10 cellular contexts compared by ENCODE assay signal in genomic region chr1:23470282-23471070, GRCh38. TPM values are rescaled to one million over a fixed set of nuclear protein-coding genes. Genes with fewer than 3 reads are reported as not detected.
A peak's percentile ranks its signal among the peaks of the same experiment; 100 is the strongest.
DNase-seq lines count a peak whose midpoint lies in the region; ATAC-seq and TF ChIP-seq lines count a peak whose summit lies in the region.
"Had no signal": no experiment of that assay in that cellular context is flagged by ENCODE, and none has a peak within 500 bp of the region (broad histone marks: within the 10 kb centered on the region; RNA-seq: fewer than 3 reads in every experiment).

No MANE protein-coding gene starts in this region.

- H3K9me3 ChIP-seq in ascending aorta (no peaks in the 10 kb centered on the region), neuronal stem cell (replicated peaks in 1 of 2; ENCODE audit: control insufficient read depth in 2 of 2, insufficient read depth in 1 of 2, low read depth in 1 of 2, low read length in 2 of 2) (no peaks in the 10 kb centered on the region), aorta (ENCODE audit: control insufficient read depth, low read length) (no peaks in the 10 kb centered on the region)

- H2AFZ ChIP-seq in neuronal stem cell (ENCODE audit: low read length), result no peak overlapping the region

- no peak overlapping the region for H3K9ac ChIP-seq in neuronal stem cell (ENCODE audit: low read depth, low read length, poor library complexity)

- no peaks in the 10 kb centered on the region for H3K79me1 ChIP-seq in neuronal stem cell (ENCODE audit: low read depth, low read length)

- no peaks in the 10 kb centered on the region for H3K27me3 ChIP-seq in ascending aorta
- H3K27me3 ChIP-seq in neuronal stem cell (ENCODE audit: control insufficient read depth in 3 of 3, insufficient read depth in 3 of 3, low read depth in 1 of 3, low read length in 3 of 3), result no peaks in the 10 kb centered on the region
- H3K27me3 ChIP-seq in aorta (ENCODE audit: control insufficient read depth in 1 of 2, insufficient read depth in 2 of 2, low read length in 1 of 2), result no peaks in the 10 kb centered on the region

- no peak overlapping the region for H3K4me2 ChIP-seq in neuronal stem cell (ENCODE audit: insufficient read depth, low read length, poor library complexity, severe bottlenecking)

- CTCF ChIA-PET in GM10248 (lab: Yijun Ruan, JAX) (interaction anchor here (0.9 kb wide), 1 partner anchor 14 kb away, joined by 3 read pairs; the partner anchor contains the start of gene ASAP3), HEK293T (lab: Yijun Ruan, JAX) (no interaction called here)

- POLR2A ChIA-PET in GM10248 (lab: Yijun Ruan, JAX) (no interaction called here), HEK293T (lab: Yijun Ruan, JAX) (no interaction called here)

- H2BK120ac ChIP-seq in neuronal stem cell (ENCODE audit: low read depth, low read length), result no peak overlapping the region

- no peak overlapping the region for H4K8ac ChIP-seq in neuronal stem cell (ENCODE audit: low read depth, low read length)

- peak in 1 of 2 donors; percentile 75 for DNase-seq in ascending aorta (ENCODE audit: low spot score in 2 of 2)
- peak; percentile 83 for DNase-seq in fibroblast of villous mesenchyme (ENCODE audit: low read depth)
- no peak for DNase-seq in neuronal stem cell (ENCODE audit: low spot score)
- DNase-seq in aorta, result peak; percentile 81 to 87
- DNase-seq in GM10248 (ENCODE audit: extremely low spot score), result no peak
- no peak for DNase-seq in HEK293T (ENCODE audit: extremely low spot score)
- DNase-seq: activated CD8-positive, alpha-beta T cell treated with anti-CD3 and anti-CD28 coated beads, Interleukin-2, amount 10 ng/mL, durations not matched to agents 7 days and 5 days; DMS153; NCI-H1105 treated with DMSO at 0.1 percent for 48 hours had no signal

- no peak overlapping the region for H2BK12ac ChIP-seq in neuronal stem cell (ENCODE audit: low read length)

- no peak overlapping the region for H4K91ac ChIP-seq in neuronal stem cell (ENCODE audit: low read depth, low read length, poor library complexity)

- H3K4me3 ChIP-seq in ascending aorta, result no peak overlapping the region
- H3K4me3 ChIP-seq in fibroblast of villous mesenchyme (ENCODE audit: low read depth, low read length), result no peak overlapping the region
- no peak overlapping the region for H3K4me3 ChIP-seq in neuronal stem cell (ENCODE audit: low read length in 2 of 2)
- H3K4me3 ChIP-seq in aorta (ENCODE audit: low read length in 2 of 2), result no peak overlapping the region

- intact Hi-C loops in ascending aorta (cut with DNase I), result no loop called here
- intact Hi-C loops in aorta (cut with DNase I), result no loop called here

- peak overlapping the region; percentile 20 to 63 for H3K27ac ChIP-seq in ascending aorta
- H3K27ac ChIP-seq in neuronal stem cell (replicated peaks; ENCODE audit: low read length), result no peak overlapping the region
- no peak overlapping the region for H3K27ac ChIP-seq in aorta (ENCODE audit: low read depth in 1 of 2, low read length in 2 of 2)

- H3K14ac ChIP-seq in neuronal stem cell (ENCODE audit: low read length), result no peak overlapping the region

- H3K4ac ChIP-seq in neuronal stem cell (ENCODE audit: low read length), result no peak overlapping the region

- H3K23ac ChIP-seq in neuronal stem cell (ENCODE audit: low read depth, low read length, poor library complexity), result no peak overlapping the region

- no peak overlapping the region for H2AK5ac ChIP-seq in neuronal stem cell (ENCODE audit: low read depth, low read length)

- no peak overlapping the region for H2BK15ac ChIP-seq in neuronal stem cell (ENCODE audit: low read length)

- ATAC-seq in aorta (ENCODE audit: low FRiP score) (peak; percentile 68), HG03108 (IDR thresholded peaks at IDR 0.05; ENCODE audit: unreplicated experiment) (no peak)
- ATAC-seq: activated CD8-positive, alpha-beta T cell treated with anti-CD3 and anti-CD28 coated beads, Interleukin-2, amount 10 ng/mL, durations not matched to agents 7 days and 5 days had no signal

- TF ChIP-seq CTCF in ascending aorta (IDR thresholded peaks at IDR 0.05), result no peak
- no peak for TF ChIP-seq CTCF in fibroblast of villous mesenchyme (IDR thresholded peaks at IDR 0.05; ENCODE audit: insufficient read depth, low read depth, low read length)
- no peak for TF ChIP-seq CTCF in GM10248 (IDR thresholded peaks at IDR 0.05; ENCODE audit: control extremely low read depth, extremely low read depth, low read depth, missing control alignments)

- H2BK5ac ChIP-seq in neuronal stem cell (ENCODE audit: low read length), result no peak overlapping the region

- no CpG with 5 or more reads among the region's 12 CpGs for WGBS in neuronal stem cell (ENCODE audit: extremely low coverage in 2 of 2, insufficient read length in 2 of 2, insufficient replicate concordance in 1 of 2), 2 donors
- 28 to 36% methylated on average over 12 of the region's 12 CpGs for WGBS in aorta, 2 donors

- H3K36me3 ChIP-seq in ascending aorta (no peaks in the 10 kb centered on the region), neuronal stem cell (replicated peaks in 1 of 2; ENCODE audit: control insufficient read depth in 2 of 2, insufficient read depth in 2 of 2, low read length in 2 of 2) (peaks cover 0 to 30% of the 10 kb centered on the region in 2 donors), aorta (ENCODE audit: control insufficient read depth in 1 of 2, insufficient read depth in 2 of 2, low read length in 1 of 2) (no peaks in the 10 kb centered on the region)

- H3K4me1 ChIP-seq in ascending aorta, result peaks cover 4 to 19% of the 10 kb centered on the region in 2 donors
- H3K4me1 ChIP-seq in neuronal stem cell (ENCODE audit: control insufficient read depth in 2 of 2, insufficient read depth in 1 of 2, low read depth in 1 of 2, low read length in 2 of 2), result peaks cover 0 to 5% of the 10 kb centered on the region in 2 donors
- H3K4me1 ChIP-seq in aorta (ENCODE audit: control insufficient read depth in 1 of 2, insufficient read depth in 2 of 2, low read length in 2 of 2), result no peaks in the 10 kb centered on the region

- H3K18ac ChIP-seq in neuronal stem cell (ENCODE audit: low read length), result peak overlapping the region; percentile 41

TF ChIP-seq in HEK293T, 16 proteins besides CTCF, POLR2A, EP300 and RAD21:
- no peak for TF ChIP-seq SP1 (IDR thresholded peaks at IDR 0.05)
- no peak for TF ChIP-seq BHLHE40 (IDR thresholded peaks at IDR 0.05; ENCODE audit: borderline replicate concordance)
- TF ChIP-seq HDGF (IDR thresholded peaks at IDR 0.05; ENCODE audit: borderline replicate concordance), result no peak
- no peak for TF ChIP-seq FOXK2 (IDR thresholded peaks at IDR 0.05)
- no peak for TF ChIP-seq ARNT (IDR thresholded peaks at IDR 0.05)
- no peak for TF ChIP-seq FOXM1 (IDR thresholded peaks at IDR 0.05; ENCODE audit: borderline replicate concordance)
- no peak for TF ChIP-seq ZNF384 (IDR thresholded peaks at IDR 0.05)

RNA-seq across cellular contexts. Expression of gene ASAP3, which starts 13.5 kb away (rescaled TPM):
- total RNA-seq in ascending aorta (125 TPM), fibroblast of villous mesenchyme (33.5 and 35.0 TPM in 2 replicates), aorta (10 to 100 TPM; 26.1 to 93.9 TPM)
- 8.9 TPM for polyA plus RNA-seq in neuronal stem cell (2013, experiment 1 of 2)
- 8.0 TPM for polyA plus RNA-seq in neuronal stem cell (2013, experiment 2 of 2)
- polyA plus RNA-seq in aorta, result 10 to 100 TPM in 1 of 2 donors, 1 to 10 TPM in 1; 7.0 to 16.1 TPM

RNA-seq across cellular contexts. Expression of gene TCEA3, which starts 45.9 kb away (rescaled TPM):
- total RNA-seq in ascending aorta (11.3 TPM), fibroblast of villous mesenchyme (8.6 and 11.3 TPM in 2 replicates), aorta (10 to 100 TPM; 25.7 to 51.3 TPM)
- 2.2 TPM for polyA plus RNA-seq in neuronal stem cell (2013, experiment 1 of 2)
- polyA plus RNA-seq in neuronal stem cell (2013, experiment 2 of 2), result 2.3 TPM
- 10 to 100 TPM; 31.2 to 37.3 TPM for polyA plus RNA-seq in aorta

Comparison
In these comparisons a context has a peak if more than half of its experiments do, and no peak if none do; other contexts are left out.
1. DNase-seq: peak in fibroblast of villous mesenchyme (single experiment) and aorta (2 of 2); none in neuronal stem cell (single experiment), GM10248 (single experiment) and HEK293T (single experiment).
2. H3K27ac ChIP-seq: peak in ascending aorta (2 of 2); none in neuronal stem cell (single experiment) and aorta (0 of 2).